Comparison of ENCODE assay signal across 8 cellular contexts in the genomic region with DNA sequence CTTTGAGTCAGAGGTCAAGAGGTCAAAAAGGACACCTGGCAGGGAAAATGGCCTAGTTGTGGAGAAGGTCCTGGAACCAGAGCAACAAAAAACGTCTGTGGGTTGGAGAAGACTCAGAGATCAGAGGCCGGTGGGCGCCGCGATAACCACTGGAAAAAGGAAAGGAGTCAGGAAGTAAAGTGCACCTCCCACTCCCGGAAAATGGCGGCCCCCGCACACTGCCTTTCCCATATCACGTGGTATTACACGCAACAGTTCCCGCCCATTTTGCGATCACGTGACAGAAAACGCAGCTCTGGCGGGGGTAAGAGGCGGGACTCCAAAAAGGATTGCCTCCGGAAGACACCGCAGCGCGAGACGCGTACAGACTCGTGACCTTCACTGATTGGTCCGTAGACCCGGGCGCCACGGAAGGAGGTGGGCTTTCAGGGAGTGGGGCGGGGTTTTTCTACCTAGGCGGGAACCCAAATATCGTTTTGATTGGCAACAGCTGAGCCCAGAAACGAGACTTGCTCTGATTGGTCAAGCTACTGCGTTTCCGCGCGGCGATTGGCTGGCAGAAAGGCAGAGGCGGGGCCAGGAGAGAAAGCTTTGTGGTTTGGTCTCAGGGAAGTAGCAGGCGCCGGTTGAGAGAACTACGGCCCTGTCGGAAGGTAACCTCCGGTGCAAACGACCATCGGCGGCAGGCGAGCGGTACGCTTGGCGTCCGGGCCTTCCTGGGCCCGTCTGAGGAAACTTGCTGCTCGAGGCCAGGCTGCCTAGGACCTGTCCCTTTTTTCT. TPM values are rescaled to one million over a fixed set of nuclear protein-coding genes. Genes with fewer than 3 reads are reported as not detected.
DNase-seq lines count a peak whose midpoint lies in the region; ATAC-seq and TF ChIP-seq lines count a peak whose summit lies in the region.

A gene with protein sequence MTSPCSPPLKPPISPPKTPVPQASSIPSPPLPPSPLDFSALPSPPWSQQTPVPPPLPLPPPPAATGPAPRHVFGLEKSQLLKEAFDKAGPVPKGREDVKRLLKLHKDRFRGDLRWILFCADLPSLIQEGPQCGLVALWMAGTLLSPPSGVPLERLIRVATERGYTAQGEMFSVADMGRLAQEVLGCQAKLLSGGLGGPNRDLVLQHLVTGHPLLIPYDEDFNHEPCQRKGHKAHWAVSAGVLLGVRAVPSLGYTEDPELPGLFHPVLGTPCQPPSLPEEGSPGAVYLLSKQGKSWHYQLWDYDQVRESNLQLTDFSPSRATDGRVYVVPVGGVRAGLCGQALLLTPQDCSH (minus strand): TSS at position 193 of the 780 bp plus-strand sequence. CDS start 674 bp downstream, outside the sequence.

- H3K9me3 ChIP-seq in ascending aorta: no peaks in the 10 kb centered on the region
- H3K9me3 ChIP-seq in right cardiac atrium (ENCODE audit: control insufficient read depth, low read length): no peaks in the 10 kb centered on the region
- no peaks in the 10 kb centered on the region for H3K9me3 ChIP-seq in vagina

- intact Hi-C loops in T-helper 2 cell treated with Interferon-gamma antibody and Interleukin-4, amounts not matched to agents 100 ng/mL and 5 ng/mL, for 36 hours (cut with micrococcal nuclease): loop anchor here (1.0 to 5.0 kb wide), 7 partner anchors 27 to 138 kb away; a partner anchor contains a TSS
- intact Hi-C loops in ascending aorta (cut with DNase I): loop anchor here (1.0 to 2.0 kb wide), 6 partner anchors 28 to 87 kb away; a partner anchor contains a TSS
- intact Hi-C loops in right cardiac atrium (cut with DNase I): loop anchor here in 1 of 4 donors (5.0 kb wide), 1 partner anchor 52 kb away; no protein-coding TSS in a partner anchor
- intact Hi-C loops in vagina (cut with DNase I): loop anchor here (10.0 kb wide), 1 partner anchor 54 kb away; no protein-coding TSS in a partner anchor

- H3K4me1 ChIP-seq in ascending aorta (peaks cover 12 to 34% of the 10 kb centered on the region in 2 donors), right cardiac atrium (ENCODE audit: control insufficient read depth, insufficient read depth, low read length) (peaks cover 10% of the 10 kb centered on the region), vagina (peaks cover 47% of the 10 kb centered on the region)

- WGBS in right cardiac atrium: under 1% methylated on average over 52 of the region's 52 CpGs

- ATAC-seq in GM18499 (IDR thresholded peaks at IDR 0.05; ENCODE audit: insufficient read depth, unreplicated experiment) (peak; percentile 78), HG02943 (IDR thresholded peaks at IDR 0.05; ENCODE audit: low read depth, unreplicated experiment) (peak; percentile 92), right cardiac atrium (peak; percentile 97 to 98)

- DNase-seq in NCI-H187 treated with DMSO at 0.1 percent for 48 hours (lab: John Stamatoyannopoulos, UW) (peak; percentile 98), ascending aorta (ENCODE audit: low spot score in 2 of 2) (peak; percentile 99 to 100), right cardiac atrium (peak; percentile 99 to 100 (median 99)), pulmonary artery endothelial cell (ENCODE audit: low read depth, low spot score) (peak; percentile 100), vagina (ENCODE audit: extremely low spot score in 2 of 2) (peak; percentile 100)

- H3K36me3 ChIP-seq in ascending aorta: no peaks in the 10 kb centered on the region
- peaks cover 0 to 4% of the 10 kb centered on the region in 2 donors for H3K36me3 ChIP-seq in vagina

- no peak for TF ChIP-seq CTCF in ascending aorta (IDR thresholded peaks at IDR 0.05)
- TF ChIP-seq CTCF in vagina (IDR thresholded peaks at IDR 0.05): no peak

- peak within 1 kb of the TSS; percentile 89 to 93 for H3K27ac ChIP-seq in ascending aorta
- peak within 1 kb of the TSS; percentile 99 for H3K27ac ChIP-seq in right cardiac atrium (ENCODE audit: low read length)
- peak within 1 kb of the TSS; percentile 92 for H3K27ac ChIP-seq in vagina

- no peaks in the 10 kb centered on the region for H3K27me3 ChIP-seq in ascending aorta
- H3K27me3 ChIP-seq in right cardiac atrium (ENCODE audit: control insufficient read depth, insufficient read depth): no peaks in the 10 kb centered on the region
- no peaks in the 10 kb centered on the region for H3K27me3 ChIP-seq in vagina

- peak; percentile 76 to 88 for TF ChIP-seq POLR2A in vagina (IDR thresholded peaks at IDR 0.05)

- H3K4me3 ChIP-seq in ascending aorta: peak within 1 kb of the TSS; percentile 65 to 80
- peak within 1 kb of the TSS; percentile 73 for H3K4me3 ChIP-seq in right cardiac atrium (ENCODE audit: low read length)
- H3K4me3 ChIP-seq in vagina: peak within 1 kb of the TSS; percentile 68 to 73

RNA-seq across cellular contexts. Expression of the gene that starts here (rescaled TPM):
- 16.6 and 17.0 TPM in 2 replicates for total RNA-seq in T-helper 2 cell treated with Interferon-gamma antibody and Interleukin-4, amounts not matched to agents 100 ng/mL and 5 ng/mL, for 36 hours
- total RNA-seq in ascending aorta: 8.3 TPM
- 1 to 10 TPM; 4.5 to 6.1 (median 5.1) TPM for total RNA-seq in right cardiac atrium
- 5.1 TPM for polyA plus RNA-seq in right cardiac atrium
- total RNA-seq in pulmonary artery endothelial cell: 0.49 and 0.59 TPM in 2 replicates
- total RNA-seq in vagina: 2.2 TPM

Comparison
In these comparisons a context has a peak if more than half of its experiments do, and no peak if none do; other contexts are left out.
1. Peak in every context shown above with its lines: DNase-seq, ATAC-seq, H3K4me3 ChIP-seq and H3K27ac ChIP-seq.
2. Peak in DNase-seq in pulmonary artery endothelial cell; RNA of the gene not detected or under 1 TPM.